In the genomic region with DNA sequence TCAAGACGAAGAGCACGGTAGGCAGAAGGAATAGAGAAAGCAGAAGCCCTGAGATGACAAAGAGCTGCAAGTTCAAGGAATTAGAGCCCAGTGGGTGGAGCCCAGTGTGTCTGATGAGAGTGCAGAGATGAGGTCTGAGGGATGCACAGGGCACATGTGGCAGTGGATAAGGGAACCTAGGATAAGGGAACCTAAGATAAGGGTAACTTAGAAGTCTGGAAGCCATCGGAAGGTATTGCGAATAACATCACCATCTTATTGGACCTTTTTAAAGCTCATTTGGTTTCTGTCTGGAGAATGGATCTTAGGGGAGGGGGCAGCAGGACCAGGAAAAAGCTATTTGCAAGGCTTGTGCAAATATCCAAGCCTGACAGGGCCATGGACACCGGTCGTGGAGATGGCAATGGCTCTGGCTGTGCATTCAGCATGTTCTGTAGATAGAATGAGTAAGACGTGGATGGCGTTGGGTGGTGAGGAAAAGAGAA, we compare ENCODE assay signal across 2 cellular contexts.
TF ChIP-seq lines count a peak whose summit lies in the region.

No MANE protein-coding gene starts in this region.

TF ChIP-seq in SK-N-SH, 30 proteins besides CTCF, POLR2A, EP300 and RAD21:
- TF ChIP-seq, protein P1, sequence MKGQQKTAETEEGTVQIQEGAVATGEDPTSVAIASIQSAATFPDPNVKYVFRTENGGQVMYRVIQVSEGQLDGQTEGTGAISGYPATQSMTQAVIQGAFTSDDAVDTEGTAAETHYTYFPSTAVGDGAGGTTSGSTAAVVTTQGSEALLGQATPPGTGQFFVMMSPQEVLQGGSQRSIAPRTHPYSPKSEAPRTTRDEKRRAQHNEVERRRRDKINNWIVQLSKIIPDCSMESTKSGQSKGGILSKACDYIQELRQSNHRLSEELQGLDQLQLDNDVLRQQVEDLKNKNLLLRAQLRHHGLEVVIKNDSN (IDR thresholded peaks at IDR 0.05; ENCODE audit: borderline replicate concordance, low read depth): no peak
- TF ChIP-seq RFX5 (IDR thresholded peaks at IDR 0.05; ENCODE audit: low read length): no peak
- TF ChIP-seq SMC3 (IDR thresholded peaks at IDR 0.05; ENCODE audit: low read depth, low read length): no peak
- TF ChIP-seq, protein P2, sequence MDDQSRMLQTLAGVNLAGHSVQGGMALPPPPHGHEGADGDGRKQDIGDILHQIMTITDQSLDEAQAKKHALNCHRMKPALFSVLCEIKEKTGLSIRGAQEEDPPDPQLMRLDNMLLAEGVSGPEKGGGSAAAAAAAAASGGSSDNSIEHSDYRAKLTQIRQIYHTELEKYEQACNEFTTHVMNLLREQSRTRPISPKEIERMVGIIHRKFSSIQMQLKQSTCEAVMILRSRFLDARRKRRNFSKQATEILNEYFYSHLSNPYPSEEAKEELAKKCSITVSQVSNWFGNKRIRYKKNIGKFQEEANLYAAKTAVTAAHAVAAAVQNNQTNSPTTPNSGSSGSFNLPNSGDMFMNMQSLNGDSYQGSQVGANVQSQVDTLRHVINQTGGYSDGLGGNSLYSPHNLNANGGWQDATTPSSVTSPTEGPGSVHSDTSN (IDR thresholded peaks at IDR 0.05): no peak
- TF ChIP-seq FOXM1 (IDR thresholded peaks at IDR 0.05; ENCODE audit: low read depth): no peak
- no peak for TF ChIP-seq FOSL2 (IDR thresholded peaks at IDR 0.05; ENCODE audit: borderline replicate concordance, low read depth)
- TF ChIP-seq TAF1 (IDR thresholded peaks at IDR 0.05; ENCODE audit: borderline replicate concordance, low read depth, low read length): no peak
- no peak for TF ChIP-seq ELF1 (IDR thresholded peaks at IDR 0.05)
- TF ChIP-seq GATA2 (CRISPR knock-in tag; IDR thresholded peaks at IDR 0.05): no peak
- no peak for TF ChIP-seq JUND (IDR thresholded peaks at IDR 0.05)
- no peak for TF ChIP-seq RCOR1 (IDR thresholded peaks at IDR 0.05; ENCODE audit: low read length)
- TF ChIP-seq, protein P3, sequence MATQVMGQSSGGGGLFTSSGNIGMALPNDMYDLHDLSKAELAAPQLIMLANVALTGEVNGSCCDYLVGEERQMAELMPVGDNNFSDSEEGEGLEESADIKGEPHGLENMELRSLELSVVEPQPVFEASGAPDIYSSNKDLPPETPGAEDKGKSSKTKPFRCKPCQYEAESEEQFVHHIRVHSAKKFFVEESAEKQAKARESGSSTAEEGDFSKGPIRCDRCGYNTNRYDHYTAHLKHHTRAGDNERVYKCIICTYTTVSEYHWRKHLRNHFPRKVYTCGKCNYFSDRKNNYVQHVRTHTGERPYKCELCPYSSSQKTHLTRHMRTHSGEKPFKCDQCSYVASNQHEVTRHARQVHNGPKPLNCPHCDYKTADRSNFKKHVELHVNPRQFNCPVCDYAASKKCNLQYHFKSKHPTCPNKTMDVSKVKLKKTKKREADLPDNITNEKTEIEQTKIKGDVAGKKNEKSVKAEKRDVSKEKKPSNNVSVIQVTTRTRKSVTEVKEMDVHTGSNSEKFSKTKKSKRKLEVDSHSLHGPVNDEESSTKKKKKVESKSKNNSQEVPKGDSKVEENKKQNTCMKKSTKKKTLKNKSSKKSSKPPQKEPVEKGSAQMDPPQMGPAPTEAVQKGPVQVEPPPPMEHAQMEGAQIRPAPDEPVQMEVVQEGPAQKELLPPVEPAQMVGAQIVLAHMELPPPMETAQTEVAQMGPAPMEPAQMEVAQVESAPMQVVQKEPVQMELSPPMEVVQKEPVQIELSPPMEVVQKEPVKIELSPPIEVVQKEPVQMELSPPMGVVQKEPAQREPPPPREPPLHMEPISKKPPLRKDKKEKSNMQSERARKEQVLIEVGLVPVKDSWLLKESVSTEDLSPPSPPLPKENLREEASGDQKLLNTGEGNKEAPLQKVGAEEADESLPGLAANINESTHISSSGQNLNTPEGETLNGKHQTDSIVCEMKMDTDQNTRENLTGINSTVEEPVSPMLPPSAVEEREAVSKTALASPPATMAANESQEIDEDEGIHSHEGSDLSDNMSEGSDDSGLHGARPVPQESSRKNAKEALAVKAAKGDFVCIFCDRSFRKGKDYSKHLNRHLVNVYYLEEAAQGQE (IDR thresholded peaks at IDR 0.05; ENCODE audit: low read depth, low read length): no peak

TF ChIP-seq in SK-N-SH treated with all-trans-retinoic acid at 6 μM for 48 hours, 23 proteins besides CTCF, POLR2A, EP300 and RAD21:
- TF ChIP-seq ESRRG (CRISPR knock-in tag; IDR thresholded peaks at IDR 0.05) (no peak), ZC3H10 (CRISPR knock-in tag; IDR thresholded peaks at IDR 0.05) (no peak), ZNF8 (CRISPR knock-in tag; IDR thresholded peaks at IDR 0.05) (no peak), OSR1 (CRISPR knock-in tag; IDR thresholded peaks at IDR 0.05) (no peak), ISL1 (CRISPR knock-in tag; IDR thresholded peaks at IDR 0.05) (no peak), ZNF565 (CRISPR knock-in tag; conservative IDR thresholded peaks at IDR 0.05; ENCODE audit: low read depth) (no peak), ZFP30 (CRISPR knock-in tag; IDR thresholded peaks at IDR 0.05) (no peak)
